In the genomic region with DNA sequence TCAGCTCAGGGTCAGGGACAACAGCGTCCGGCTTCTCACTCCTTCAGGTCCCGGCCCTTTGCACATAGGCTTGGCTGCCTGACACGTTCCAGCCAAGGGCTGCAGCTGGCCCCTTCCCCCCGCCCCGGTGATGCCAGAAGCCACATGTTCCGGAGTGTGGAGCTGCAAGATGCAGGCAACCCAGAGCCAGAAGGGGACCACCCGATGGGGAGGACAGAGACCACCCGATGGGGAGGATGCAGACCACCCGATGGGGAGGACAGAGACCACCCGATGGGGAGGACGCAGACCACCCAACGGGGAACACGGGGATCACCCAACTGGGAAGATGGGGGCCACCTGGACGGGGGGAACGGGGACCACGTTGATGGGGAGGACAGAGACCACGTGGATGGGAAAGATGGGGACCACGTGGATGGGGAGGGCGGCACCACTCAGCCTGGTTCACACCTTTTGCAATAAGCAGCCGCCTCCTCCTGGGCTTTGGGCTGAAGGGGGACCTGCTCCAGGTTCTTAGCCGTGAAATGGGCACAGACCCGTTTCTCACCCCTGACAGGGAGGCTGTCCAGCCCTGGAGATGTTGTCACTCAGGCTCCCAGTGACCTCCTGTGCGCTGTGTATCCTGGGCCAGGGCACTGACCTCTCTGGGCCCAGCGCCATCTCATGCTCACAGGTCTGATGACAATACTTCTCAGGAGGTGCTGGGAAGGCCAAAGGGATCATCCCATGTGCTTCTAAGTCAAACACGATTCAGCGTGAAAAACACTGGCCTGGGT, we compare ENCODE assay signal across 1 cellular context.
A peak's percentile ranks its signal among the peaks of the same experiment; 100 is the strongest.
TF ChIP-seq lines count a peak whose summit lies in the region.

No MANE protein-coding gene starts in this region.

TF ChIP-seq in HepG2, 621 proteins besides CTCF, POLR2A, EP300 and RAD21:
- TF ChIP-seq, protein P1, sequence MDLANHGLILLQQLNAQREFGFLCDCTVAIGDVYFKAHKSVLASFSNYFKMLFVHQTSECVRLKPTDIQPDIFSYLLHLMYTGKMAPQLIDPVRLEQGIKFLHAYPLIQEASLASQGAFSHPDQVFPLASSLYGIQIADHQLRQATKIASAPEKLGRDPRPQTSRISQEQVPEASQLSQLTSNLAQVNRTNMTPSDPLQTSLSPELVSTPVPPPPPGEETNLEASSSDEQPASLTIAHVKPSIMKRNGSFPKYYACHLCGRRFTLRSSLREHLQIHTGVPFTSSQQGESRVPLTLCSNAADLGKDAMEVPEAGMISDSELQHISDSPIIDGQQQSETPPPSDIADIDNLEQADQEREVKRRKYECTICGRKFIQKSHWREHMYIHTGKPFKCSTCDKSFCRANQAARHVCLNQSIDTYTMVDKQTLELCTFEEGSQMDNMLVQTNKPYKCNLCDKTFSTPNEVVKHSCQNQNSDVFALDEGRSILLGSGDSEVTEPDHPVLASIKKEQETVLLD (CRISPR knock-in tag; IDR thresholded peaks at IDR 0.05; ENCODE audit: low read depth), result no peak
- TF ChIP-seq ZNF891 (CRISPR knock-in tag; IDR thresholded peaks at IDR 0.05) (no peak), ARHGAP35 (CRISPR knock-in tag; IDR thresholded peaks at IDR 0.05; ENCODE audit: borderline replicate concordance) (no peak), PTBP1 (IDR thresholded peaks at IDR 0.05; ENCODE audit: low read depth, low read length, poor library complexity, severe bottlenecking) (no peak), ZFP36L1 (CRISPR knock-in tag; IDR thresholded peaks at IDR 0.05) (no peak), ZNF768 (CRISPR knock-in tag; IDR thresholded peaks at IDR 0.05) (peak; percentile 97)
- TF ChIP-seq, protein P2, sequence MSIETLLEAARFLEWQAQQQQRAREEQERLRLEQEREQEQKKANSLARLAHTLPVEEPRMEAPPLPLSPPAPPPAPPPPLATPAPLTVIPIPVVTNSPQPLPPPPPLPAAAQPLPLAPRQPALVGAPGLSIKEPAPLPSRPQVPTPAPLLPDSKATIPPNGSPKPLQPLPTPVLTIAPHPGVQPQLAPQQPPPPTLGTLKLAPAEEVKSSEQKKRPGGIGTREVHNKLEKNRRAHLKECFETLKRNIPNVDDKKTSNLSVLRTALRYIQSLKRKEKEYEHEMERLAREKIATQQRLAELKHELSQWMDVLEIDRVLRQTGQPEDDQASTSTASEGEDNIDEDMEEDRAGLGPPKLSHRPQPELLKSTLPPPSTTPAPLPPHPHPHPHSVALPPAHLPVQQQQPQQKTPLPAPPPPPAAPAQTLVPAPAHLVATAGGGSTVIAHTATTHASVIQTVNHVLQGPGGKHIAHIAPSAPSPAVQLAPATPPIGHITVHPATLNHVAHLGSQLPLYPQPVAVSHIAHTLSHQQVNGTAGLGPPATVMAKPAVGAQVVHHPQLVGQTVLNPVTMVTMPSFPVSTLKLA (IDR thresholded peaks at IDR 0.05), result peak; percentile 73
- TF ChIP-seq, protein P3, sequence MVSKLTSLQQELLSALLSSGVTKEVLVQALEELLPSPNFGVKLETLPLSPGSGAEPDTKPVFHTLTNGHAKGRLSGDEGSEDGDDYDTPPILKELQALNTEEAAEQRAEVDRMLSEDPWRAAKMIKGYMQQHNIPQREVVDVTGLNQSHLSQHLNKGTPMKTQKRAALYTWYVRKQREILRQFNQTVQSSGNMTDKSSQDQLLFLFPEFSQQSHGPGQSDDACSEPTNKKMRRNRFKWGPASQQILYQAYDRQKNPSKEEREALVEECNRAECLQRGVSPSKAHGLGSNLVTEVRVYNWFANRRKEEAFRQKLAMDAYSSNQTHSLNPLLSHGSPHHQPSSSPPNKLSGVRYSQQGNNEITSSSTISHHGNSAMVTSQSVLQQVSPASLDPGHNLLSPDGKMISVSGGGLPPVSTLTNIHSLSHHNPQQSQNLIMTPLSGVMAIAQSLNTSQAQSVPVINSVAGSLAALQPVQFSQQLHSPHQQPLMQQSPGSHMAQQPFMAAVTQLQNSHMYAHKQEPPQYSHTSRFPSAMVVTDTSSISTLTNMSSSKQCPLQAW (CRISPR knock-in tag; IDR thresholded peaks at IDR 0.05), result no peak
- TF ChIP-seq, protein P4, sequence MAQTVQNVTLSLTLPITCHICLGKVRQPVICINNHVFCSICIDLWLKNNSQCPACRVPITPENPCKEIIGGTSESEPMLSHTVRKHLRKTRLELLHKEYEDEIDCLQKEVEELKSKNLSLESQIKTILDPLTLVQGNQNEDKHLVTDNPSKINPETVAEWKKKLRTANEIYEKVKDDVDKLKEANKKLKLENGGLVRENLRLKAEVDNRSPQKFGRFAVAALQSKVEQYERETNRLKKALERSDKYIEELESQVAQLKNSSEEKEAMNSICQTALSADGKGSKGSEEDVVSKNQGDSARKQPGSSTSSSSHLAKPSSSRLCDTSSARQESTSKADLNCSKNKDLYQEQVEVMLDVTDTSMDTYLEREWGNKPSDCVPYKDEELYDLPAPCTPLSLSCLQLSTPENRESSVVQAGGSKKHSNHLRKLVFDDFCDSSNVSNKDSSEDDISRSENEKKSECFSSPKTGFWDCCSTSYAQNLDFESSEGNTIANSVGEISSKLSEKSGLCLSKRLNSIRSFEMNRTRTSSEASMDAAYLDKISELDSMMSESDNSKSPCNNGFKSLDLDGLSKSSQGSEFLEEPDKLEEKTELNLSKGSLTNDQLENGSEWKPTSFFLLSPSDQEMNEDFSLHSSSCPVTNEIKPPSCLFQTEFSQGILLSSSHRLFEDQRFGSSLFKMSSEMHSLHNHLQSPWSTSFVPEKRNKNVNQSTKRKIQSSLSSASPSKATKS (CRISPR knock-in tag; IDR thresholded peaks at IDR 0.05), result no peak
- TF ChIP-seq, protein P5, sequence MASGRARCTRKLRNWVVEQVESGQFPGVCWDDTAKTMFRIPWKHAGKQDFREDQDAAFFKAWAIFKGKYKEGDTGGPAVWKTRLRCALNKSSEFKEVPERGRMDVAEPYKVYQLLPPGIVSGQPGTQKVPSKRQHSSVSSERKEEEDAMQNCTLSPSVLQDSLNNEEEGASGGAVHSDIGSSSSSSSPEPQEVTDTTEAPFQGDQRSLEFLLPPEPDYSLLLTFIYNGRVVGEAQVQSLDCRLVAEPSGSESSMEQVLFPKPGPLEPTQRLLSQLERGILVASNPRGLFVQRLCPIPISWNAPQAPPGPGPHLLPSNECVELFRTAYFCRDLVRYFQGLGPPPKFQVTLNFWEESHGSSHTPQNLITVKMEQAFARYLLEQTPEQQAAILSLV (CRISPR knock-in tag; IDR thresholded peaks at IDR 0.05; ENCODE audit: borderline replicate concordance), result no peak
